ENCODE assay signal across 21 cellular contexts in the genomic region with DNA sequence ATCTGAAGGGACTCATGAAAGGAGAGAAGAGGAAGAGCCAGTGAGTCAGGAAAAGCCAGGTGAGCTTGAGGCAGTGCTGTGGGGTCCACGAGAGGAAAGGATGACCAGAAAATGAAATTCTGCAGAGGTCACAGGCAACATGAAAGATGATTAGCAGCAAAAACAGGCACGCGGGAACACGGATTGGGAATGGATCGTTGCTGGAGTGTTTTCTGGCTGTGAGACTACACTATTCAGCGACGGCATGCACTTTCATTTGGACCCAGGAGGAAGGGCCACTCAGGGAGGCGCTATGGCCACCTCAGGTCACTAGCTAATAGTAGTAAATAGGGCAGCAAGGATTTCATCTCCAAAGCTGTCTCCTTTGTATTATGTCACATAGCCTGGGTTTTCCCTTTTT.
"Had no signal": no experiment of that assay in that cellular context is flagged by ENCODE, and none has a peak within 500 bp of the region (broad histone marks: within the 10 kb centered on the region; RNA-seq: fewer than 3 reads in every experiment).

No MANE protein-coding gene starts in this region.

- ATAC-seq: activated CD4-positive, alpha-beta T cell treated with anti-CD3 and anti-CD28 coated beads for 36 hours; activated naive CD4-positive, alpha-beta T cell treated with anti-CD3 and anti-CD28 coated beads, Interleukin-2, amount 50 U/mL, for 72 hours; heart left ventricle; left lung; stimulated activated effector memory CD8-positive, alpha-beta T cell treated with anti-CD3 and anti-CD28 coated beads, Interleukin-12 subunit alpha, Interleukin-12 subunit beta, amount 100 ng/mL, for 72 hours had no signal

- H3K36me3 ChIP-seq: adrenal gland, left lung, neutrophil had no signal

- H3K9ac ChIP-seq: parathyroid adenoma had no signal

- H3K9me3 Mint-ChIP-seq: activated CD4-positive, alpha-beta memory T cell treated with anti-CD3 and anti-CD28 coated beads for 36 hours; activated naive CD4-positive, alpha-beta T cell treated with anti-CD3 and anti-CD28 coated beads, Interleukin-2, amount 50 U/mL, for 72 hours; activated T-helper 1 cell treated with anti-CD3 and anti-CD28 coated beads, Interleukin-12 subunit alpha, Interleukin-12 subunit beta, Interleukin-2, Interleukin-4 antibody, amounts not matched to agents 30 ng/mL and 10 ng/mL and 1 ng/mL, durations not matched to agents 14 hours and 24 hours and 36 hours; stimulated activated effector memory CD8-positive, alpha-beta T cell treated with anti-CD3 and anti-CD28 coated beads, Interleukin-12 subunit alpha, Interleukin-12 subunit beta, amount 100 ng/mL, for 72 hours had no signal

- H3K9me3 ChIP-seq: adrenal gland, heart left ventricle, left lung, neutrophil, sigmoid colon had no signal

- DNase-seq: activated CD4-positive, alpha-beta memory T cell treated with anti-CD3 and anti-CD28 coated beads for 36 hours; activated CD4-positive, alpha-beta T cell treated with anti-CD3 and anti-CD28 coated beads for 36 hours; activated gamma-delta T cell treated with Interleukin-2 at 50 U/mL for 16 hours; activated T-cell treated with anti-CD3 and anti-CD28 coated beads for 4 hours; adrenal gland; caudate nucleus; erythroblast; foreskin melanocyte; heart left ventricle; left lung; mammary epithelial cell; sigmoid colon; stimulated activated CD4-positive, alpha-beta T cell treated with anti-CD3 and anti-CD28 coated beads, Interleukin-4, amount 100 ng/mL, for 24 hours; SW 1271; WERI-Rb-1 had no signal

- FAIRE-seq: colon had no signal

- H3K79me2 ChIP-seq: parathyroid adenoma had no signal

- H2AFZ ChIP-seq: parathyroid adenoma had no signal

- H3K27ac ChIP-seq: adrenal gland, heart left ventricle, left lung, neutrophil, parathyroid adenoma, sigmoid colon had no signal

- H3K27ac Mint-ChIP-seq: activated CD4-positive, alpha-beta memory T cell treated with anti-CD3 and anti-CD28 coated beads for 36 hours; activated CD4-positive, alpha-beta T cell treated with anti-CD3 and anti-CD28 coated beads for 36 hours; activated naive CD4-positive, alpha-beta T cell treated with anti-CD3 and anti-CD28 coated beads, Interleukin-2, amount 50 U/mL, for 72 hours; activated T-helper 1 cell treated with anti-CD3 and anti-CD28 coated beads, Interleukin-12 subunit alpha, Interleukin-12 subunit beta, Interleukin-2, Interleukin-4 antibody, amounts not matched to agents 30 ng/mL and 10 ng/mL and 1 ng/mL, durations not matched to agents 14 hours and 24 hours and 36 hours; stimulated activated effector memory CD8-positive, alpha-beta T cell treated with anti-CD3 and anti-CD28 coated beads, Interleukin-12 subunit alpha, Interleukin-12 subunit beta, amount 100 ng/mL, for 72 hours had no signal

- H3K4me3 Mint-ChIP-seq: activated CD4-positive, alpha-beta memory T cell treated with anti-CD3 and anti-CD28 coated beads for 36 hours; activated CD4-positive, alpha-beta T cell treated with anti-CD3 and anti-CD28 coated beads for 36 hours; activated T-helper 1 cell treated with anti-CD3 and anti-CD28 coated beads, Interleukin-12 subunit alpha, Interleukin-12 subunit beta, Interleukin-2, Interleukin-4 antibody, amounts not matched to agents 30 ng/mL and 10 ng/mL and 1 ng/mL, durations not matched to agents 14 hours and 24 hours and 36 hours; stimulated activated effector memory CD8-positive, alpha-beta T cell treated with anti-CD3 and anti-CD28 coated beads, Interleukin-12 subunit alpha, Interleukin-12 subunit beta, amount 100 ng/mL, for 72 hours had no signal

- H3K4me3 ChIP-seq: adrenal gland, heart left ventricle, left lung, sigmoid colon had no signal

- H3K36me3 Mint-ChIP-seq: activated CD4-positive, alpha-beta memory T cell treated with anti-CD3 and anti-CD28 coated beads for 36 hours; activated naive CD4-positive, alpha-beta T cell treated with anti-CD3 and anti-CD28 coated beads, Interleukin-2, amount 50 U/mL, for 72 hours; stimulated activated effector memory CD8-positive, alpha-beta T cell treated with anti-CD3 and anti-CD28 coated beads, Interleukin-12 subunit alpha, Interleukin-12 subunit beta, amount 100 ng/mL, for 72 hours had no signal

- H3K27me3 ChIP-seq: adrenal gland, heart left ventricle, left lung, neutrophil, sigmoid colon had no signal
